Comparison of ENCODE assay signal across 8 cellular contexts in genomic region chr17:1087381-1088241, GRCh38.
DNase-seq lines count a peak whose midpoint lies in the region; ATAC-seq and TF ChIP-seq lines count a peak whose summit lies in the region.
"Had no signal": no experiment of that assay in that cellular context is flagged by ENCODE, and none has a peak within 500 bp of the region (broad histone marks: within the 10 kb centered on the region; RNA-seq: fewer than 3 reads in every experiment).

No MANE protein-coding gene starts in this region.

- TF ChIP-seq POLR2A in prostate gland (IDR thresholded peaks at IDR 0.05): peak; percentile 12

- H3K27ac ChIP-seq in SJCRH30 (no peak overlapping the region), prostate gland (peak overlapping the region; percentile 89)

- H3K27ac Mint-ChIP-seq in stimulated activated effector memory CD8-positive, alpha-beta T cell treated with anti-CD3 and anti-CD28 coated beads, Interleukin-12 subunit alpha, Interleukin-12 subunit beta, amount 100 ng/mL, for 72 hours: no peak overlapping the region
- H3K27ac Mint-ChIP-seq: IgD-negative memory B cell had no signal

- H3K36me3 ChIP-seq in MG63 (no peaks in the 10 kb centered on the region), SJCRH30 (no peaks in the 10 kb centered on the region), prostate gland (no peaks in the 10 kb centered on the region)

- H3K4me1 ChIP-seq in SJCRH30 (peaks cover 3% of the 10 kb centered on the region; the same call in 1 of the 2 replicates), prostate gland (replicated peaks) (peaks cover 22% of the 10 kb centered on the region)

- no peak overlapping the region for H3K4me3 Mint-ChIP-seq in stimulated activated effector memory CD8-positive, alpha-beta T cell treated with anti-CD3 and anti-CD28 coated beads, Interleukin-12 subunit alpha, Interleukin-12 subunit beta, amount 100 ng/mL, for 72 hours
- H3K4me3 Mint-ChIP-seq: IgD-negative memory B cell had no signal

- H3K9me3 Mint-ChIP-seq in stimulated activated effector memory CD8-positive, alpha-beta T cell treated with anti-CD3 and anti-CD28 coated beads, Interleukin-12 subunit alpha, Interleukin-12 subunit beta, amount 100 ng/mL, for 72 hours: no peaks in the 10 kb centered on the region
- H3K9me3 Mint-ChIP-seq: IgD-negative memory B cell had no signal

- intact Hi-C loops in prostate gland (cut with DNase I): no loop called here

- no peaks in the 10 kb centered on the region for H3K9me3 ChIP-seq in MG63
- H3K9me3 ChIP-seq in SJCRH30 (replicated peaks): no peaks in the 10 kb centered on the region
- no peaks in the 10 kb centered on the region for H3K9me3 ChIP-seq in prostate gland

- H3K4me3 ChIP-seq in MG63 (no peak overlapping the region), SJCRH30 (peak overlapping the region; percentile 36), prostate gland (no peak overlapping the region)

- 26% methylated on average over 35 of the region's 35 CpGs for WGBS in prostate gland

- H3K4me1 Mint-ChIP-seq in stimulated activated effector memory CD8-positive, alpha-beta T cell treated with anti-CD3 and anti-CD28 coated beads, Interleukin-12 subunit alpha, Interleukin-12 subunit beta, amount 100 ng/mL, for 72 hours: no peaks in the 10 kb centered on the region

- H3K27me3 ChIP-seq in MG63 (no peaks in the 10 kb centered on the region), SJCRH30 (no peaks in the 10 kb centered on the region), prostate gland (replicated peaks; ENCODE audit: insufficient read depth) (no peaks in the 10 kb centered on the region)

- no peak for TF ChIP-seq CTCF in prostate gland (IDR thresholded peaks at IDR 0.05)

- ATAC-seq in stimulated activated effector memory CD8-positive, alpha-beta T cell treated with anti-CD3 and anti-CD28 coated beads, Interleukin-12 subunit alpha, Interleukin-12 subunit beta, amount 100 ng/mL, for 72 hours: no peak
- no peak for ATAC-seq in HG02588 (IDR thresholded peaks at IDR 0.05; ENCODE audit: unreplicated experiment)

- peak; percentile 69 for DNase-seq in MG63
- DNase-seq in SJCRH30: peak; percentile 55 to 68
- peak; percentile 86 for DNase-seq in glomerular visceral epithelial cell (ENCODE audit: extremely low spot score)
- peak; percentile 89 for DNase-seq in prostate gland (ENCODE audit: low spot score)
- no peak for DNase-seq in stimulated activated effector memory CD8-positive, alpha-beta T cell treated with anti-CD3 and anti-CD28 coated beads, Interleukin-12 subunit alpha, Interleukin-12 subunit beta, amount 100 ng/mL, for 72 hours (ENCODE audit: low spot score in 2 of 2)
- DNase-seq in T-helper 2 cell: no peak

- peaks cover 52% of the 10 kb centered on the region for H3K36me3 Mint-ChIP-seq in stimulated activated effector memory CD8-positive, alpha-beta T cell treated with anti-CD3 and anti-CD28 coated beads, Interleukin-12 subunit alpha, Interleukin-12 subunit beta, amount 100 ng/mL, for 72 hours

Comparison
In these comparisons a context has a peak if more than half of its experiments do, and no peak if none do; other contexts are left out.
1. DNase-seq: peak in MG63 (single experiment), SJCRH30 (2 of 2), glomerular visceral epithelial cell (single experiment) and prostate gland (single experiment); none in stimulated activated effector memory CD8-positive, alpha-beta T cell treated with anti-CD3 and anti-CD28 coated beads, Interleukin-12 subunit alpha, Interleukin-12 subunit beta, amount 100 ng/mL, for 72 hours (0 of 2) and T-helper 2 cell (0 of 5).